1 cellular context compared by ENCODE assay signal in genomic region chr21:39388038-39388810, GRCh38.
TF ChIP-seq lines count a peak whose summit lies in the region.

No MANE protein-coding gene starts in this region.

TF ChIP-seq in K562, 482 proteins besides CTCF, POLR2A, EP300 and RAD21 (continued from another document and continues in another):
- TF ChIP-seq HOMEZ (CRISPR knock-in tag; IDR thresholded peaks at IDR 0.05) = 0 out of 2 replicates have a peak, but pooled peaks have one; percentile 53
- no peak for TF ChIP-seq ZFP36 (IDR thresholded peaks at IDR 0.05; ENCODE audit: low read depth, low read length, partially characterized antibody)
- TF ChIP-seq EGR1 (conservative IDR thresholded peaks at IDR 0.05) = 0 out of 2 replicates have a peak, but pooled peaks have one; percentile 0
- TF ChIP-seq SMARCE1 (IDR thresholded peaks at IDR 0.05) = no peak
- TF ChIP-seq TEAD1 (CRISPR knock-in tag; IDR thresholded peaks at IDR 0.05) = peak in 1 of 2 experiments; percentile 20; a peak in 1 of 4 replicates
- no peak for TF ChIP-seq RBM17 (IDR thresholded peaks at IDR 0.05; ENCODE audit: borderline replicate concordance, low read depth, low read length)
- no peak for TF ChIP-seq RFX1 (IDR thresholded peaks at IDR 0.05)
- TF ChIP-seq, protein P1, sequence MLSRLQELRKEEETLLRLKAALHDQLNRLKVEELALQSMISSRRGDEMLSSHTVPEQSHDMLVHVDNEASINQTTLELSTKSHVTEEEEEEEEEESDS (CRISPR knock-in tag; IDR thresholded peaks at IDR 0.05) = no peak
- TF ChIP-seq NUFIP1 (IDR thresholded peaks at IDR 0.05; ENCODE audit: partially characterized antibody) = no peak
- no peak for TF ChIP-seq ZNF239 (CRISPR knock-in tag; IDR thresholded peaks at IDR 0.05)
- peak; percentile 57 to 78 for TF ChIP-seq MNT (conservative IDR thresholded peaks at IDR 0.05)
- no peak for TF ChIP-seq ZBTB12 (CRISPR knock-in tag; IDR thresholded peaks at IDR 0.05)
- TF ChIP-seq ZNF197 (CRISPR knock-in tag; IDR thresholded peaks at IDR 0.05; ENCODE audit: low read depth) = peak; percentile 69; the same call in 1 of the 2 replicates
- TF ChIP-seq PHB (CRISPR knock-in tag; IDR thresholded peaks at IDR 0.05) = peak; percentile 75; the same call in 1 of the 2 replicates
- peak; percentile 24; the same call in 1 of the 2 replicates for TF ChIP-seq TEAD4 (IDR thresholded peaks at IDR 0.05; ENCODE audit: low read length)
- TF ChIP-seq TEAD4 (CRISPR knock-in tag; IDR thresholded peaks at IDR 0.05; ENCODE audit: borderline replicate concordance) = no peak
- no peak for TF ChIP-seq DNMT1 (IDR thresholded peaks at IDR 0.05)
- TF ChIP-seq MAFF (IDR thresholded peaks at IDR 0.05; ENCODE audit: low read length) = no peak
- no peak for TF ChIP-seq TFE3 (CRISPR knock-in tag; IDR thresholded peaks at IDR 0.05)
- peak in 1 of 2 experiments; percentile 32; a peak in 2 of 4 replicates for TF ChIP-seq SIN3A (IDR thresholded peaks at IDR 0.05; ENCODE audit: borderline replicate concordance in 2 of 2, control insufficient read depth in 1 of 2, low read depth in 2 of 2, low read length in 2 of 2)
- TF ChIP-seq, protein P2, sequence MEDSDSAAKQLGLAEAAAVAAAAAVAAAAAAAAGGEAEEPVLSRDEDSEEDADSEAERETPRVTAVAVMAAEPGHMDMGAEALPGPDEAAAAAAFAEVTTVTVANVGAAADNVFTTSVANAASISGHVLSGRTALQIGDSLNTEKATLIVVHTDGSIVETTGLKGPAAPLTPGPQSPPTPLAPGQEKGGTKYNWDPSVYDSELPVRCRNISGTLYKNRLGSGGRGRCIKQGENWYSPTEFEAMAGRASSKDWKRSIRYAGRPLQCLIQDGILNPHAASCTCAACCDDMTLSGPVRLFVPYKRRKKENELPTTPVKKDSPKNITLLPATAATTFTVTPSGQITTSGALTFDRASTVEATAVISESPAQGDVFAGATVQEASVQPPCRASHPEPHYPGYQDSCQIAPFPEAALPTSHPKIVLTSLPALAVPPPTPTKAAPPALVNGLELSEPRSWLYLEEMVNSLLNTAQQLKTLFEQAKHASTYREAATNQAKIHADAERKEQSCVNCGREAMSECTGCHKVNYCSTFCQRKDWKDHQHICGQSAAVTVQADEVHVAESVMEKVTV (CRISPR knock-in tag; IDR thresholded peaks at IDR 0.05) = peak; percentile 91
- TF ChIP-seq ARID1B (IDR thresholded peaks at IDR 0.05) = 0 out of 2 replicates have a peak, but pooled peaks have one; percentile 43
- no peak; the same call in 1 of the 2 replicates for TF ChIP-seq ZNF766 (CRISPR knock-in tag; conservative IDR thresholded peaks at IDR 0.05)
- TF ChIP-seq HNRNPL (IDR thresholded peaks at IDR 0.05; ENCODE audit: low read depth, low read length) = no peak
- TF ChIP-seq TSC22D4 (tag; IDR thresholded peaks at IDR 0.05) = no peak
- no peak for TF ChIP-seq ZNF3 (CRISPR knock-in tag; IDR thresholded peaks at IDR 0.05)
- peak; percentile 80 for TF ChIP-seq POLR2G (IDR thresholded peaks at IDR 0.05; ENCODE audit: low read depth, low read length)
- peak; percentile 67; the same call in 1 of the 2 replicates for TF ChIP-seq ERF (CRISPR knock-in tag; IDR thresholded peaks at IDR 0.05)
- TF ChIP-seq, protein P3, sequence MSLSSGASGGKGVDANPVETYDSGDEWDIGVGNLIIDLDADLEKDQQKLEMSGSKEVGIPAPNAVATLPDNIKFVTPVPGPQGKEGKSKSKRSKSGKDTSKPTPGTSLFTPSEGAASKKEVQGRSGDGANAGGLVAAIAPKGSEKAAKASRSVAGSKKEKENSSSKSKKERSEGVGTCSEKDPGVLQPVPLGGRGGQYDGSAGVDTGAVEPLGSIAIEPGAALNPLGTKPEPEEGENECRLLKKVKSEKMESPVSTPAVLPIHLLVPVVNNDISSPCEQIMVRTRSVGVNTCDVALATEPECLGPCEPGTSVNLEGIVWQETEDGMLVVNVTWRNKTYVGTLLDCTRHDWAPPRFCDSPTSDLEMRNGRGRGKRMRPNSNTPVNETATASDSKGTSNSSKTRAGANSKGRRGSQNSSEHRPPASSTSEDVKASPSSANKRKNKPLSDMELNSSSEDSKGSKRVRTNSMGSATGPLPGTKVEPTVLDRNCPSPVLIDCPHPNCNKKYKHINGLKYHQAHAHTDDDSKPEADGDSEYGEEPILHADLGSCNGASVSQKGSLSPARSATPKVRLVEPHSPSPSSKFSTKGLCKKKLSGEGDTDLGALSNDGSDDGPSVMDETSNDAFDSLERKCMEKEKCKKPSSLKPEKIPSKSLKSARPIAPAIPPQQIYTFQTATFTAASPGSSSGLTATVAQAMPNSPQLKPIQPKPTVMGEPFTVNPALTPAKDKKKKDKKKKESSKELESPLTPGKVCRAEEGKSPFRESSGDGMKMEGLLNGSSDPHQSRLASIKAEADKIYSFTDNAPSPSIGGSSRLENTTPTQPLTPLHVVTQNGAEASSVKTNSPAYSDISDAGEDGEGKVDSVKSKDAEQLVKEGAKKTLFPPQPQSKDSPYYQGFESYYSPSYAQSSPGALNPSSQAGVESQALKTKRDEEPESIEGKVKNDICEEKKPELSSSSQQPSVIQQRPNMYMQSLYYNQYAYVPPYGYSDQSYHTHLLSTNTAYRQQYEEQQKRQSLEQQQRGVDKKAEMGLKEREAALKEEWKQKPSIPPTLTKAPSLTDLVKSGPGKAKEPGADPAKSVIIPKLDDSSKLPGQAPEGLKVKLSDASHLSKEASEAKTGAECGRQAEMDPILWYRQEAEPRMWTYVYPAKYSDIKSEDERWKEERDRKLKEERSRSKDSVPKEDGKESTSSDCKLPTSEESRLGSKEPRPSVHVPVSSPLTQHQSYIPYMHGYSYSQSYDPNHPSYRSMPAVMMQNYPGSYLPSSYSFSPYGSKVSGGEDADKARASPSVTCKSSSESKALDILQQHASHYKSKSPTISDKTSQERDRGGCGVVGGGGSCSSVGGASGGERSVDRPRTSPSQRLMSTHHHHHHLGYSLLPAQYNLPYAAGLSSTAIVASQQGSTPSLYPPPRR (CRISPR knock-in tag; IDR thresholded peaks at IDR 0.05; ENCODE audit: borderline replicate concordance) = no peak
- TF ChIP-seq E4F1 (CRISPR knock-in tag; IDR thresholded peaks at IDR 0.05; ENCODE audit: borderline replicate concordance) = no peak; the same call in 1 of the 2 replicates
- peak; percentile 91 for TF ChIP-seq CTBP1 (IDR thresholded peaks at IDR 0.05; ENCODE audit: borderline replicate concordance)
- peak; percentile 98 for TF ChIP-seq SMC3 (conservative IDR thresholded peaks at IDR 0.05; ENCODE audit: insufficient read depth, low read depth, low read length)
- TF ChIP-seq GATAD2B (IDR thresholded peaks at IDR 0.05; ENCODE audit: borderline replicate concordance) = peak; percentile 67; the same call in 1 of the 2 replicates
- no peak for TF ChIP-seq GATA2 (CRISPR knock-in tag; IDR thresholded peaks at IDR 0.05)
- no peak for TF ChIP-seq FOXA3 (CRISPR knock-in tag; conservative IDR thresholded peaks at IDR 0.05 in 1 of 2, IDR thresholded peaks at IDR 0.05 in 1 of 2)
- TF ChIP-seq PTTG1 (tag; IDR thresholded peaks at IDR 0.05; ENCODE audit: low read depth) = no peak
- 0 out of 2 replicates have a peak, but pooled peaks have one; percentile 27 for TF ChIP-seq ZNF175 (CRISPR knock-in tag; IDR thresholded peaks at IDR 0.05; ENCODE audit: low read depth)
- no peak for TF ChIP-seq CREB1 (IDR thresholded peaks at IDR 0.05)
- TF ChIP-seq CREB1 (CRISPR knock-in tag; IDR thresholded peaks at IDR 0.05) = 0 out of 2 replicates have a peak, but pooled peaks have one; percentile 19
